In the genomic region with DNA sequence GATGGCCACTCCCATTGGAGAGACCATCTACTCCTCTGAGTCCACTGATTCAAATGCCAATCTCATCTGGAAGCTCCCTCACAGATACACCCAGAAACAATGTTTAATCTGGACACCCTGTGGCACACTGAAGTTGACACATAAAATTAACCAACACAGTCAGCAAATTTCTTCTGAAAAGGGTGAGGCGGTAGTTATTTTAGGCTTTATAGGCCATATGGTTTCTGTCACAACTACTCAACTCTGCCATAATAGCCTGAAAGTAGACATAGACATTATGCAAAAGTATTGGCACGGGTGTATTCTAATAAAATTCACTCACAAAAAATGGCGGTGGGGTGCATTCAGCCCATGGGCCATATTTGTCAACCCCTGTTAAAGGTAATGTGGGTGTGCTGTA, we compare ENCODE assay signal across 7 cellular contexts.
"Had no signal": no experiment of that assay in that cellular context is flagged by ENCODE, and none has a peak within 500 bp of the region (broad histone marks: within the 10 kb centered on the region; RNA-seq: fewer than 3 reads in every experiment).

No MANE protein-coding gene starts in this region.

- FAIRE-seq: H1, H54, HTR-8/SVneo had no signal

- ATAC-seq: GM23338 had no signal

- H3K4me3 ChIP-seq: GM23338 had no signal

- H2AFZ ChIP-seq: GM23338 had no signal

- DNase-seq: H9, HCEC 1CT, KBM-7 had no signal

- H3K4me2 ChIP-seq: GM23338 had no signal
